In the genomic region with DNA sequence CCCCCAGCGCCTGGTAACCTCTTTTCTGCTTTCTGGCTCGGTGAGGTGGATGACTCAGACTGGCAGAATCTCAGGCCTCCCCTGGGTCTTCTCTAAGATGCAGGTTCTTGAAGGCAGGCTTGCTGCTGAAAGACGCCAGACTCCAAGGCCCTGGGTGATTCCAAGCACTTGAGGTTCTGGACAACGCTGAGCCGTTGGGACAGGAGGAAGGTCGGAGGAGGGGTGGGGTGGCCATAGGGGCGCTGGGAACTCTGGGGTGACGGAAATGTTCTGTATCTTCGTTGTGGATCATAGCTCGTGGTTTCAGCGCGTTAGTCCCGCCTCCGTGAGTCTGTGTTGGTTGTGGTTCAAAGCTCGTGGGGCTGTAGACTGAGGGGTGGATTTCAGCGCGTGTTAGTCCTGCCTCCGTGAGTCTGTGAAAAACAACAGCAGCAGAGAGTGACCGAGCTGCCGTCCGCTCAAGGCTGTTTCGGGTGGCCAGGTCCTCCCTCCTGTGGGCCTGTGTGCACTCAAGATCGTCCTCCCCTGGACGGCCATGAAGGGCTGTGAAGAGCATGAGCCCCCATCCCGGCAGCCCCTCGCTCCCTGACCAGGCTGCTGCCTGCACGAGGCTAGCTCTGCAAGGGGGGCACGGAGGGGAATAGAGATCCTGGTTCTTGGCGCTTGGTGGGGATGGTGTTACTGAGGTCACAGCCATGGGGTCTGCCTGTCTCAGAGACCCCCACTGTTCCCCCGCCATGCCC, we compare ENCODE assay signal across 7 cellular contexts. TPM values are rescaled to one million over a fixed set of nuclear protein-coding genes. Genes with fewer than 3 reads are reported as not detected.
DNase-seq lines count a peak whose midpoint lies in the region; ATAC-seq and TF ChIP-seq lines count a peak whose summit lies in the region.

No MANE protein-coding gene starts in this region.

- H3K27me3 ChIP-seq in MG63 (no peaks in the 10 kb centered on the region), adrenal gland (peaks cover 18% of the 10 kb centered on the region)
- H3K27me3 ChIP-seq in effector memory CD4-positive, alpha-beta T cell (replicated peaks; ENCODE audit: control insufficient read depth, insufficient read depth, low read length, poor library complexity, severe bottlenecking), result no peaks in the 10 kb centered on the region

- peaks cover 8% of the 10 kb centered on the region for H3K9me3 ChIP-seq in MG63
- H3K9me3 ChIP-seq in effector memory CD4-positive, alpha-beta T cell (ENCODE audit: control insufficient read depth, low read length), result no peaks in the 10 kb centered on the region
- peaks cover 0 to 7% (median 0%) of the 10 kb centered on the region in 3 donors for H3K9me3 ChIP-seq in adrenal gland (replicated peaks in 1 of 3)

- H3K27ac ChIP-seq in effector memory CD4-positive, alpha-beta T cell (ENCODE audit: insufficient read depth, low read length, poor library complexity, severe bottlenecking), result peak overlapping the region; percentile 53
- no peak overlapping the region for H3K27ac ChIP-seq in adrenal gland

- H3K4me1 Mint-ChIP-seq in activated CD4-positive, alpha-beta memory T cell treated with anti-CD3 and anti-CD28 coated beads for 36 hours (ENCODE audit: low read depth), result peaks cover 21% of the 10 kb centered on the region
- H3K4me1 Mint-ChIP-seq in stimulated activated memory B cell treated with anti-CD40 and anti-IgM and Interleukin-4, amounts not matched to agents 10 μg/mL and 1 μg/mL and 100 μg/mL, for 72 hours, result peaks cover 10% of the 10 kb centered on the region

- no peak for TF ChIP-seq POLR2A in adrenal gland (IDR thresholded peaks at IDR 0.05)

- POLR2A ChIA-PET in activated CD4-positive, alpha-beta memory T cell treated with anti-CD3 and anti-CD28 coated beads for 36 hours (lab: Charles Lee), result interaction anchor here (0.6 to 1.1 kb wide), 3 partner anchors 17 to 74 kb away, joined by 3 read pairs; a partner anchor contains a TSS

- H3K27ac Mint-ChIP-seq in activated CD4-positive, alpha-beta memory T cell treated with anti-CD3 and anti-CD28 coated beads for 36 hours, result no peak overlapping the region
- no peak overlapping the region for H3K27ac Mint-ChIP-seq in stimulated activated memory B cell treated with anti-CD40 and anti-IgM and Interleukin-4, amounts not matched to agents 10 μg/mL and 1 μg/mL and 100 μg/mL, for 72 hours

- DNase-seq in MG63, result peak; percentile 27
- DNase-seq in activated CD4-positive, alpha-beta memory T cell treated with anti-CD3 and anti-CD28 coated beads for 36 hours, result peak; percentile 48
- peak; percentile 11 to 23 (median 17) for DNase-seq in effector memory CD4-positive, alpha-beta T cell
- no peak for DNase-seq in adrenal gland
- DNase-seq in DMS114 treated with DMSO at 0.1 percent for 48 hours (lab: John Stamatoyannopoulos, UW; ENCODE audit: unreplicated experiment), result no peak

- H3K4me3 ChIP-seq in MG63, result no peak overlapping the region
- H3K4me3 ChIP-seq in effector memory CD4-positive, alpha-beta T cell (ENCODE audit: insufficient read depth, low read depth, low read length, poor library complexity, severe bottlenecking), result peak overlapping the region; percentile 24
- H3K4me3 ChIP-seq in adrenal gland, result no peak overlapping the region

- intact Hi-C loops in activated CD4-positive, alpha-beta memory T cell treated with anti-CD3 and anti-CD28 coated beads for 36 hours (cut with micrococcal nuclease), result no loop called here
- intact Hi-C loops in adrenal gland (cut with DNase I), result no loop called here

- H3K36me3 ChIP-seq in MG63 (no peaks in the 10 kb centered on the region), adrenal gland (replicated peaks in 1 of 2) (no peaks in the 10 kb centered on the region)
- no peaks in the 10 kb centered on the region for H3K36me3 ChIP-seq in effector memory CD4-positive, alpha-beta T cell (ENCODE audit: control insufficient read depth, insufficient read depth, low read length)

- CTCF ChIA-PET in activated CD4-positive, alpha-beta memory T cell treated with anti-CD3 and anti-CD28 coated beads for 36 hours (lab: Charles Lee), result interaction anchor here (0.6 to 1.2 kb wide), 3 partner anchors 50 to 100 kb away, joined by 3 to 5 read pairs (median 3); no protein-coding TSS in a partner anchor

- TF ChIP-seq CTCF in adrenal gland (IDR thresholded peaks at IDR 0.05), result no peak

- peaks cover 14% of the 10 kb centered on the region for H3K9me3 Mint-ChIP-seq in activated CD4-positive, alpha-beta memory T cell treated with anti-CD3 and anti-CD28 coated beads for 36 hours
- peaks cover 10% of the 10 kb centered on the region for H3K9me3 Mint-ChIP-seq in stimulated activated memory B cell treated with anti-CD40 and anti-IgM and Interleukin-4, amounts not matched to agents 10 μg/mL and 1 μg/mL and 100 μg/mL, for 72 hours

- WGBS in adrenal gland, 4 donors, result 62 to 66% (median 64%) methylated on average over 24 to 30 of the region's 30 CpGs

- peaks cover 19% of the 10 kb centered on the region for H3K4me1 ChIP-seq in effector memory CD4-positive, alpha-beta T cell (ENCODE audit: control insufficient read depth, insufficient read depth, low read length, poor library complexity, severe bottlenecking)
- H3K4me1 ChIP-seq in adrenal gland (replicated peaks in 1 of 2), result no peaks in the 10 kb centered on the region

- H3K27me3 Mint-ChIP-seq in activated CD4-positive, alpha-beta memory T cell treated with anti-CD3 and anti-CD28 coated beads for 36 hours, result peaks cover 7% of the 10 kb centered on the region
- H3K27me3 Mint-ChIP-seq in stimulated activated memory B cell treated with anti-CD40 and anti-IgM and Interleukin-4, amounts not matched to agents 10 μg/mL and 1 μg/mL and 100 μg/mL, for 72 hours, result peaks cover 68% of the 10 kb centered on the region

- peaks cover 2% of the 10 kb centered on the region for H3K36me3 Mint-ChIP-seq in activated CD4-positive, alpha-beta memory T cell treated with anti-CD3 and anti-CD28 coated beads for 36 hours
- H3K36me3 Mint-ChIP-seq in stimulated activated memory B cell treated with anti-CD40 and anti-IgM and Interleukin-4, amounts not matched to agents 10 μg/mL and 1 μg/mL and 100 μg/mL, for 72 hours, result peaks cover 6% of the 10 kb centered on the region

- no peak overlapping the region for H3K4me3 Mint-ChIP-seq in activated CD4-positive, alpha-beta memory T cell treated with anti-CD3 and anti-CD28 coated beads for 36 hours
- no peak overlapping the region for H3K4me3 Mint-ChIP-seq in stimulated activated memory B cell treated with anti-CD40 and anti-IgM and Interleukin-4, amounts not matched to agents 10 μg/mL and 1 μg/mL and 100 μg/mL, for 72 hours

- peak; percentile 34 for ATAC-seq in stimulated activated memory B cell treated with anti-CD40 and anti-IgM and Interleukin-4, amounts not matched to agents 10 μg/mL and 1 μg/mL and 100 μg/mL, for 72 hours
- ATAC-seq in GM19455 (IDR thresholded peaks at IDR 0.05; ENCODE audit: unreplicated experiment), result no peak

RNA-seq across cellular contexts. Expression of a gene that starts 7.7 kb away (rescaled TPM):
- total RNA-seq in MG63 (2014; rRNA removed; shearing (Covaris generic); ENCODE audit: low replicate concordance), result 0.40 TPM in 1 of 2 replicates, not detected in the other
- total RNA-seq in activated CD4-positive, alpha-beta memory T cell treated with anti-CD3 and anti-CD28 coated beads for 36 hours, result not detected
- total RNA-seq in adrenal gland, result under 1 TPM in 2 of 8 donors, not detected in 6; 0.11 to 0.14 TPM
- polyA plus RNA-seq in adrenal gland, result under 1 TPM in 1 of 3 donors, not detected in 2; 0.03 TPM

Comparison
In these comparisons a context has a peak if more than half of its experiments do, and no peak if none do; other contexts are left out.
1. DNase-seq: peak in MG63 (single experiment), activated CD4-positive, alpha-beta memory T cell treated with anti-CD3 and anti-CD28 coated beads for 36 hours (single experiment) and effector memory CD4-positive, alpha-beta T cell (3 of 3); none in adrenal gland (0 of 7) and DMS114 treated with DMSO at 0.1 percent for 48 hours (single experiment).